Comparison of ENCODE assay signal across 26 cellular contexts in genomic region chr2:104804148-104804890, GRCh38. TPM values are rescaled to one million over a fixed set of nuclear protein-coding genes. Genes with fewer than 3 reads are reported as not detected.
DNase-seq lines count a peak whose midpoint lies in the region; ATAC-seq and TF ChIP-seq lines count a peak whose summit lies in the region.
"Had no signal": no experiment of that assay in that cellular context is flagged by ENCODE, and none has a peak within 500 bp of the region (broad histone marks: within the 10 kb centered on the region; RNA-seq: fewer than 3 reads in every experiment).

No MANE protein-coding gene starts in this region.

- no peak overlapping the region for H3K27ac Mint-ChIP-seq in chondrocyte (ENCODE audit: unreplicated experiment)
- no peak overlapping the region for H3K27ac Mint-ChIP-seq in stimulated activated effector memory CD8-positive, alpha-beta T cell treated with anti-CD3 and anti-CD28 coated beads, Interleukin-12 subunit alpha, Interleukin-12 subunit beta, amount 100 ng/mL, for 72 hours
- H3K27ac Mint-ChIP-seq: activated CD4-positive, alpha-beta T cell treated with anti-CD3 and anti-CD28 coated beads for 36 hours; activated naive CD4-positive, alpha-beta T cell treated with anti-CD3 and anti-CD28 coated beads, Interleukin-2, amount 50 U/mL, for 24 hours; activated T-helper 1 cell treated with anti-CD3 and anti-CD28 coated beads, Interleukin-12 subunit alpha, Interleukin-12 subunit beta, Interleukin-2, Interleukin-4 antibody, amounts not matched to agents 30 ng/mL and 10 ng/mL and 1 ng/mL, durations not matched to agents 14 hours and 24 hours and 36 hours; stimulated activated naive CD8-positive, alpha-beta T cell treated with anti-CD3 and anti-CD28 coated beads, Interleukin-15, amount 100 ng/mL, for 72 hours; T-cell had no signal

- no peak overlapping the region for H2AFZ ChIP-seq in osteoblast (ENCODE audit: low read length)

- H3K27me3 ChIP-seq in osteoblast (ENCODE audit: insufficient read depth, low read length): no peaks in the 10 kb centered on the region
- H3K27me3 ChIP-seq: ascending aorta, right atrium auricular region, tibial artery had no signal

- H3K4me1 Mint-ChIP-seq in chondrocyte (ENCODE audit: low read depth): no peaks in the 10 kb centered on the region
- no peaks in the 10 kb centered on the region for H3K4me1 Mint-ChIP-seq in activated T-cell treated with anti-CD3 and anti-CD28 coated beads, Interleukin-2, amount 50 U/mL, for 4 hours (ENCODE audit: low read depth)
- no peaks in the 10 kb centered on the region for H3K4me1 Mint-ChIP-seq in stimulated activated effector memory CD8-positive, alpha-beta T cell treated with anti-CD3 and anti-CD28 coated beads, Interleukin-12 subunit alpha, Interleukin-12 subunit beta, amount 100 ng/mL, for 72 hours
- H3K4me1 Mint-ChIP-seq: activated CD4-positive, alpha-beta T cell treated with anti-CD3 and anti-CD28 coated beads for 36 hours; activated naive CD4-positive, alpha-beta T cell treated with anti-CD3 and anti-CD28 coated beads, Interleukin-2, amount 50 U/mL, for 24 hours; stimulated activated naive CD8-positive, alpha-beta T cell treated with anti-CD3 and anti-CD28 coated beads, Interleukin-15, amount 100 ng/mL, for 72 hours; T-cell had no signal

- H3K4me3 ChIP-seq in osteoblast (ENCODE audit: insufficient read depth, low read length): no peak overlapping the region
- H3K4me3 ChIP-seq: ascending aorta, GM12878, right atrium auricular region, tibial artery had no signal

- no peaks in the 10 kb centered on the region for H3K36me3 ChIP-seq in osteoblast (ENCODE audit: insufficient read depth, low read length)
- H3K36me3 ChIP-seq: ascending aorta, right atrium auricular region, tibial artery had no signal

- H3K79me2 ChIP-seq in osteoblast (ENCODE audit: insufficient read depth, low read length): no peaks in the 10 kb centered on the region

- H3K27ac ChIP-seq in osteoblast (ENCODE audit: low read depth, low read length): no peak overlapping the region
- H3K27ac ChIP-seq: ascending aorta, right atrium auricular region, tibial artery had no signal

- no peak overlapping the region for H3K4me2 ChIP-seq in osteoblast (ENCODE audit: insufficient read depth, low read length)

- no peaks in the 10 kb centered on the region for H3K4me1 ChIP-seq in osteoblast (ENCODE audit: insufficient read depth, low read length)
- H3K4me1 ChIP-seq: ascending aorta, right atrium auricular region, tibial artery had no signal

- TF ChIP-seq CTCF in chondrocyte (IDR thresholded peaks at IDR 0.05) (peak; percentile 28), osteoblast (IDR thresholded peaks at IDR 0.05; ENCODE audit: extremely low read depth, low read depth, low read length) (peak; percentile 38)

- no peak overlapping the region for H3K4me3 Mint-ChIP-seq in chondrocyte (ENCODE audit: unreplicated experiment)
- H3K4me3 Mint-ChIP-seq in activated T-cell treated with anti-CD3 and anti-CD28 coated beads, Interleukin-2, amount 50 U/mL, for 4 hours: no peak overlapping the region
- no peak overlapping the region for H3K4me3 Mint-ChIP-seq in stimulated activated effector memory CD8-positive, alpha-beta T cell treated with anti-CD3 and anti-CD28 coated beads, Interleukin-12 subunit alpha, Interleukin-12 subunit beta, amount 100 ng/mL, for 72 hours
- H3K4me3 Mint-ChIP-seq: activated CD4-positive, alpha-beta T cell treated with anti-CD3 and anti-CD28 coated beads for 36 hours; activated naive CD4-positive, alpha-beta T cell treated with anti-CD3 and anti-CD28 coated beads, Interleukin-2, amount 50 U/mL, for 24 hours; activated T-helper 1 cell treated with anti-CD3 and anti-CD28 coated beads, Interleukin-12 subunit alpha, Interleukin-12 subunit beta, Interleukin-2, Interleukin-4 antibody, amounts not matched to agents 30 ng/mL and 10 ng/mL and 1 ng/mL, durations not matched to agents 14 hours and 24 hours and 36 hours; stimulated activated naive CD8-positive, alpha-beta T cell treated with anti-CD3 and anti-CD28 coated beads, Interleukin-15, amount 100 ng/mL, for 72 hours; T-cell had no signal

- H3K27me3 Mint-ChIP-seq in chondrocyte (ENCODE audit: low read depth): no peaks in the 10 kb centered on the region
- peaks cover 5% of the 10 kb centered on the region for H3K27me3 Mint-ChIP-seq in activated T-cell treated with anti-CD3 and anti-CD28 coated beads, Interleukin-2, amount 50 U/mL, for 4 hours (ENCODE audit: low read depth)
- H3K27me3 Mint-ChIP-seq: stimulated activated naive CD8-positive, alpha-beta T cell treated with anti-CD3 and anti-CD28 coated beads, Interleukin-15, amount 100 ng/mL, for 72 hours; T-cell had no signal

- H3K9me3 ChIP-seq in osteoblast (ENCODE audit: low read depth, low read length): no peaks in the 10 kb centered on the region
- H3K9me3 ChIP-seq: ascending aorta, right atrium auricular region, tibial artery had no signal

- ATAC-seq in activated T-cell treated with anti-CD3 and anti-CD28 coated beads, Interleukin-2, amount 50 U/mL, for 4 hours: no peak
- ATAC-seq in stimulated activated effector memory CD8-positive, alpha-beta T cell treated with anti-CD3 and anti-CD28 coated beads, Interleukin-12 subunit alpha, Interleukin-12 subunit beta, amount 100 ng/mL, for 72 hours: no peak
- ATAC-seq in Right ventricle myocardium superior (ENCODE audit: poor library complexity): no peak
- ATAC-seq: activated CD4-positive, alpha-beta T cell treated with anti-CD3 and anti-CD28 coated beads for 36 hours; esophagus mucosa; GM12878; stimulated activated naive CD8-positive, alpha-beta T cell treated with anti-CD3 and anti-CD28 coated beads, Interleukin-15, amount 100 ng/mL, for 72 hours; T-cell had no signal

- no peaks in the 10 kb centered on the region for H4K20me1 ChIP-seq in osteoblast (ENCODE audit: insufficient read depth, low read length)

- DNase-seq in ELF-1 (ENCODE audit: low read depth, low spot score) (peak; percentile 18), OCI-M1 (lab: John Stamatoyannopoulos, UW) (peak; percentile 19), chondrocyte (ENCODE audit: low spot score) (no peak), osteoblast (ENCODE audit: insufficient read length, low spot score, missing footprints) (no peak), amniotic stem cell (lab: John Stamatoyannopoulos, UW) (no peak), Right ventricle myocardium superior (no peak)
- DNase-seq in activated T-cell treated with anti-CD3 and anti-CD28 coated beads, Interleukin-2, amount 50 U/mL, for 4 hours: no peak
- DNase-seq in stimulated activated effector memory CD8-positive, alpha-beta T cell treated with anti-CD3 and anti-CD28 coated beads, Interleukin-12 subunit alpha, Interleukin-12 subunit beta, amount 100 ng/mL, for 72 hours (ENCODE audit: low spot score in 2 of 2): no peak
- DNase-seq: activated CD4-positive, alpha-beta T cell treated with anti-CD3 and anti-CD28 coated beads for 36 hours; AML-193; DMS79; effector CD8-positive, alpha-beta T cell; NCI-H146; NCI-H524 treated with DMSO at 0.1 percent for 48 hours; stimulated activated CD4-positive, alpha-beta T cell treated with anti-CD3 and anti-CD28 coated beads, Interleukin-12 subunit alpha, Interleukin-12 subunit beta, amount 100 ng/mL, for 4 hours; stimulated activated CD4-positive, alpha-beta T cell treated with anti-CD3 and anti-CD28 coated beads, Interleukin-4, amount 100 ng/mL, for 4 hours; stimulated activated naive CD8-positive, alpha-beta T cell treated with anti-CD3 and anti-CD28 coated beads, Interleukin-15, amount 100 ng/mL, for 72 hours; T-cell; tibial artery had no signal

- H3K9me3 Mint-ChIP-seq in chondrocyte (ENCODE audit: low read depth): peaks cover 3% of the 10 kb centered on the region
- H3K9me3 Mint-ChIP-seq in activated T-cell treated with anti-CD3 and anti-CD28 coated beads, Interleukin-2, amount 50 U/mL, for 4 hours: peaks cover 15% of the 10 kb centered on the region
- H3K9me3 Mint-ChIP-seq in stimulated activated effector memory CD8-positive, alpha-beta T cell treated with anti-CD3 and anti-CD28 coated beads, Interleukin-12 subunit alpha, Interleukin-12 subunit beta, amount 100 ng/mL, for 72 hours: no peaks in the 10 kb centered on the region

- peaks cover 2% of the 10 kb centered on the region for H3K36me3 Mint-ChIP-seq in chondrocyte (ENCODE audit: low read depth)
- no peaks in the 10 kb centered on the region for H3K36me3 Mint-ChIP-seq in activated T-cell treated with anti-CD3 and anti-CD28 coated beads, Interleukin-2, amount 50 U/mL, for 4 hours (ENCODE audit: insufficient read depth)
- no peaks in the 10 kb centered on the region for H3K36me3 Mint-ChIP-seq in stimulated activated effector memory CD8-positive, alpha-beta T cell treated with anti-CD3 and anti-CD28 coated beads, Interleukin-12 subunit alpha, Interleukin-12 subunit beta, amount 100 ng/mL, for 72 hours
- H3K36me3 Mint-ChIP-seq: activated naive CD4-positive, alpha-beta T cell treated with anti-CD3 and anti-CD28 coated beads, Interleukin-2, amount 50 U/mL, for 24 hours; T-cell had no signal

- intact Hi-C loops in Right ventricle myocardium superior (cut with DNase I): no loop called here

RNA-seq across cellular contexts. Expression of gene POU3F3, which starts 49.6 kb away (rescaled TPM):
- total RNA-seq in chondrocyte (7.2 to 55.0 TPM (median 7.7 TPM) in 3 replicates), osteoblast (under 0.01 TPM in 1 of 2 replicates, not detected in the other), Right ventricle myocardium superior (not detected)
- not detected for total RNA-seq in activated T-cell treated with anti-CD3 and anti-CD28 coated beads, Interleukin-2, amount 50 U/mL, for 4 hours
- total RNA-seq: activated CD4-positive, alpha-beta T cell treated with anti-CD3 and anti-CD28 coated beads for 36 hours; activated T-helper 1 cell treated with anti-CD3 and anti-CD28 coated beads, Interleukin-12 subunit alpha, Interleukin-12 subunit beta, Interleukin-2, Interleukin-4 antibody, amounts not matched to agents 30 ng/mL and 10 ng/mL and 1 ng/mL, durations not matched to agents 14 hours and 24 hours and 36 hours; esophagus mucosa; GM12878; lung microvascular endothelial cell; T-cell had no signal

Comparison
In these comparisons a context has a peak if more than half of its experiments do, and no peak if none do; other contexts are left out.
1. DNase-seq: peak in ELF-1 (single experiment) and OCI-M1 (single experiment); none in chondrocyte (single experiment), osteoblast (single experiment), amniotic stem cell (single experiment), activated T-cell treated with anti-CD3 and anti-CD28 coated beads, Interleukin-2, amount 50 U/mL, for 4 hours (single experiment), stimulated activated effector memory CD8-positive, alpha-beta T cell treated with anti-CD3 and anti-CD28 coated beads, Interleukin-12 subunit alpha, Interleukin-12 subunit beta, amount 100 ng/mL, for 72 hours (0 of 2) and Right ventricle myocardium superior (single experiment).